In the genomic region with DNA sequence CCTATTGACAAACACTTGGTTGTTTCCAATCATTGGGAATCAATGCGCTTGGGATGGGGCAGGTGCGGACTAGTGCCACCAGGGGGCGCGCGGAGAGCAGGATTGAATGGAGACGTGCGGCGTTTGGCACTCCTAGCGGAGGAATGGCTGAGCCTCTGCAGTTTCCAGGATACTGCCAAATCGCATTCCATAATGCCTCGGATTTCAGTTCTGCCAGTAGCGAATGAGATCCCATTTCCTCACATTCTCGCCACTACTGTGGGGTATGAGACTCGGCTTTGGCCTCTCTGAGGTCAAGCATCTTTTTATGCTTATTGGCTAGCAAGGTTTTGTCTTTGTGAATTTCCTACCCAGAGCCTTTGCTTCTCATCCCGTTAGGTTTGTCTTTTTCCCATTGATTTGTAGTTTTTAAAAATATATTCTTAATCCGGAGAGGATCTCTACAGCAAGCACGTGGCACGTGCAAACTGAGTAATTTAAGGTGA, we compare ENCODE assay signal across 1 cellular context.
TF ChIP-seq lines count a peak whose summit lies in the region.

No MANE protein-coding gene starts in this region.

TF ChIP-seq in IMR-90, 13 proteins besides CTCF, POLR2A, EP300 and RAD21 (continued from another document):
- TF ChIP-seq SMC3 (IDR thresholded peaks at IDR 0.05; ENCODE audit: low read depth, low read length), result peak; percentile 98
